8 cellular contexts compared by ENCODE assay signal in genomic region chr6:15420959-15421438, GRCh38.
DNase-seq lines count a peak whose midpoint lies in the region; ATAC-seq and TF ChIP-seq lines count a peak whose summit lies in the region.

No MANE protein-coding gene starts in this region.

- DNase-seq in GM06990 (ENCODE audit: extremely low read depth, insufficient read length) (peak; percentile 67), KBM-7 (peak; percentile 87), heart left ventricle (peak in 2 of 5 donors; percentile 45 to 48), left lung (no peak)
- DNase-seq in activated effector memory CD4-positive, alpha-beta T cell treated with anti-CD3 and anti-CD28 coated beads, Interleukin-2, amount 50 U/mL, for 16 hours: no peak
- DNase-seq in central memory CD4-positive, alpha-beta T cell: no peak

- no peaks in the 10 kb centered on the region for H3K27me3 ChIP-seq in GM06990 (replicated peaks; ENCODE audit: control insufficient read depth, insufficient read depth, low read length)
- H3K27me3 ChIP-seq in heart left ventricle: no peaks in the 10 kb centered on the region
- no peaks in the 10 kb centered on the region for H3K27me3 ChIP-seq in left lung

- no peak for TF ChIP-seq POLR2A in heart left ventricle (IDR thresholded peaks at IDR 0.05)

- peaks cover 0 to 39% (median 10%) of the 10 kb centered on the region in 12 donors for H3K4me1 ChIP-seq in heart left ventricle
- H3K4me1 ChIP-seq in left lung: peaks cover 0 to 36% of the 10 kb centered on the region in 2 donors

- TF ChIP-seq CTCF in GM06990 (IDR thresholded peaks at IDR 0.05; ENCODE audit: insufficient read depth, low read length, poor library complexity, severe bottlenecking) (no peak), heart left ventricle (IDR thresholded peaks at IDR 0.05) (no peak), left lung (IDR thresholded peaks at IDR 0.05) (no peak)

- H3K4me3 ChIP-seq in GM06990 (replicated peaks; ENCODE audit: low read depth, low read length) (peak overlapping the region; percentile 46), heart left ventricle (no peak overlapping the region), left lung (no peak overlapping the region)

- intact Hi-C loops in heart left ventricle (cut with DNase I) (no loop called here), left lung (cut with DNase I) (no loop called here)

- H3K9me3 ChIP-seq in heart left ventricle (peaks cover 0 to 34% (median 19%) of the 10 kb centered on the region in 12 donors), left lung (peaks cover 0 to 14% of the 10 kb centered on the region in 2 donors)

- 47 to 67% (median 57%) methylated on average over 10 of the region's 10 CpGs for WGBS in heart left ventricle, 4 donors

- ATAC-seq in GM21423 (IDR thresholded peaks at IDR 0.05; ENCODE audit: unreplicated experiment) (peak; percentile 68), heart left ventricle (peak; percentile 72 to 95 (median 88)), SK-N-SH treated with all-trans-retinoic acid at 6 μM for 48 hours (no peak), left lung (no peak)

- in situ Hi-C loops in KBM-7 (cut with MboI; ENCODE audit: low pct_unique_long_range_greater_than_20kb, low sequenced_read_pairs): no loop called here

- H3K36me3 ChIP-seq in GM06990 (ENCODE audit: control insufficient read depth, insufficient read depth, low read length) (no peaks in the 10 kb centered on the region), heart left ventricle (peaks cover 0 to 4% (median 0%) of the 10 kb centered on the region in 9 donors), left lung (no peaks in the 10 kb centered on the region)

- H3K27ac ChIP-seq in heart left ventricle (peak overlapping the region in 10 of 12 donors; percentile 0 to 78 (median 48)), left lung (peak overlapping the region in 1 of 2 donors; percentile 37)

TF ChIP-seq in SK-N-SH treated with all-trans-retinoic acid at 6 μM for 48 hours, 23 proteins besides CTCF, POLR2A, EP300 and RAD21:
- TF ChIP-seq POU6F1 (CRISPR knock-in tag; IDR thresholded peaks at IDR 0.05; ENCODE audit: borderline replicate concordance, low read depth): no peak
- no peak for TF ChIP-seq SNAI2 (CRISPR knock-in tag; IDR thresholded peaks at IDR 0.05)
- TF ChIP-seq ZFP3 (CRISPR knock-in tag; IDR thresholded peaks at IDR 0.05): no peak
- no peak for TF ChIP-seq BACH2 (CRISPR knock-in tag; IDR thresholded peaks at IDR 0.05; ENCODE audit: borderline replicate concordance)
- no peak for TF ChIP-seq RARB (CRISPR knock-in tag; IDR thresholded peaks at IDR 0.05)
- no peak for TF ChIP-seq TCF4 (CRISPR knock-in tag; IDR thresholded peaks at IDR 0.05; ENCODE audit: borderline replicate concordance)
- TF ChIP-seq TOX (CRISPR knock-in tag; IDR thresholded peaks at IDR 0.05; ENCODE audit: borderline replicate concordance): no peak
- no peak for TF ChIP-seq CSRNP3 (CRISPR knock-in tag; IDR thresholded peaks at IDR 0.05)
- no peak for TF ChIP-seq PPARA (CRISPR knock-in tag; IDR thresholded peaks at IDR 0.05; ENCODE audit: borderline replicate concordance)
- no peak for TF ChIP-seq ISL1 (CRISPR knock-in tag; IDR thresholded peaks at IDR 0.05)
- TF ChIP-seq ARNTL (CRISPR knock-in tag; IDR thresholded peaks at IDR 0.05; ENCODE audit: borderline replicate concordance, low read depth): no peak
- no peak for TF ChIP-seq ZNF565 (CRISPR knock-in tag; conservative IDR thresholded peaks at IDR 0.05; ENCODE audit: low read depth)
- no peak for TF ChIP-seq CREB5 (CRISPR knock-in tag; IDR thresholded peaks at IDR 0.05; ENCODE audit: low read depth)
- TF ChIP-seq ZFP30 (CRISPR knock-in tag; IDR thresholded peaks at IDR 0.05): no peak
TF ChIP-seq in SK-N-SH treated with all-trans-retinoic acid at 6 μM for 48 hours: peak in this region for 0.

Comparison
In these comparisons a context has a peak if more than half of its experiments do, and no peak if none do; other contexts are left out.
1. DNase-seq: peak in GM06990 (single experiment) and KBM-7 (single experiment); none in activated effector memory CD4-positive, alpha-beta T cell treated with anti-CD3 and anti-CD28 coated beads, Interleukin-2, amount 50 U/mL, for 16 hours (single experiment), central memory CD4-positive, alpha-beta T cell (single experiment) and left lung (0 of 2).
2. ATAC-seq: peak in GM21423 (single experiment) and heart left ventricle (4 of 4); none in SK-N-SH treated with all-trans-retinoic acid at 6 μM for 48 hours (single experiment) and left lung (single experiment).